Comparison of ENCODE assay signal across 27 cellular contexts in genomic region chr3:134594236-134594825, GRCh38. TPM values are rescaled to one million over a fixed set of nuclear protein-coding genes. Genes with fewer than 3 reads are reported as not detected.
DNase-seq lines count a peak whose midpoint lies in the region; ATAC-seq, FAIRE-seq and TF ChIP-seq lines count a peak whose summit lies in the region.
"Had no signal": no experiment of that assay in that cellular context is flagged by ENCODE, and none has a peak within 500 bp of the region (broad histone marks: within the 10 kb centered on the region; RNA-seq: fewer than 3 reads in every experiment).

No MANE protein-coding gene starts in this region.

- no peak overlapping the region for H2BK12ac ChIP-seq in H1 (ENCODE audit: low read depth, low read length)

- H3K4me2 ChIP-seq in H1 (ENCODE audit: insufficient read depth in 1 of 2, low read depth in 2 of 2, low read length in 2 of 2), result no peak overlapping the region
- H3K4me2 ChIP-seq: KMS-11 had no signal

- no peaks in the 10 kb centered on the region for H3K23me2 ChIP-seq in H1 (ENCODE audit: low read depth, low read length)

- no peak overlapping the region for H2BK15ac ChIP-seq in H1 (ENCODE audit: low read length)

- no peak for TF ChIP-seq RAD21 in H1 (IDR thresholded peaks at IDR 0.05 in 1 of 2, conservative IDR thresholded peaks at IDR 0.05 in 1 of 2; ENCODE audit: low read depth in 2 of 2, low read length in 2 of 2)

- no peak for ATAC-seq in GM18868 (IDR thresholded peaks at IDR 0.05; ENCODE audit: unreplicated experiment)
- ATAC-seq: activated T-helper 17 cell treated with anti-CD3 and anti-CD28 coated beads, Interleukin-2, amount 50 U/mL, for 72 hours; heart left ventricle; PC-3; stimulated activated memory B cell treated with anti-CD40 and anti-IgM and Interleukin-4, amounts not matched to agents 10 μg/mL and 1 μg/mL and 100 μg/mL, for 72 hours had no signal

- H3K9me3 ChIP-seq in H1 (ENCODE audit: insufficient read depth in 2 of 2, low read depth in 1 of 2, low read length in 1 of 2), result no peaks in the 10 kb centered on the region
- H3K9me3 ChIP-seq: heart left ventricle had no signal

- DNase-seq in NCI-H1417 (lab: John Stamatoyannopoulos, UW), result peak; percentile 10 to 78 (median 52)
- no peak for DNase-seq in NCI-H1417 treated with DMSO at 0.1 percent for 48 hours (lab: John Stamatoyannopoulos, UW)
- DNase-seq in NCI-H2081 (lab: John Stamatoyannopoulos, UW), result peak; percentile 73 to 89
- DNase-seq in H1 (ENCODE audit: low read depth in 1 of 2, low spot score in 2 of 2), result no peak
- DNase-seq in progenitor cell of endocrine pancreas (ENCODE audit: low spot score, unreplicated experiment), result no peak
- no peak for DNase-seq in NCI-H2196 treated with DMSO at 0.1 percent for 48 hours (lab: John Stamatoyannopoulos, UW; ENCODE audit: unreplicated experiment)
- DNase-seq in NCI-H1930 (lab: John Stamatoyannopoulos, UW), result no peak
- DNase-seq: 8988T; activated B cell treated with CpG ODN at 0.5 μM for 24 hours; activated CD4-positive, alpha-beta memory T cell treated with anti-CD3 and anti-CD28 coated beads for 36 hours; activated CD8-positive, alpha-beta memory T cell treated with anti-CD3 and anti-CD28 coated beads, Interleukin-2, amount 50 U/mL, for 48 hours; DND-41; GOT3; heart left ventricle; nucleus accumbens; PC-3; Right ventricle myocardium superior; T-helper 9 cell had no signal

- H3K79me2 ChIP-seq in H1 (ENCODE audit: control insufficient read depth in 1 of 2, insufficient read depth in 2 of 2, low read length in 2 of 2), result no peaks in the 10 kb centered on the region

- H2AK5ac ChIP-seq in H1 (ENCODE audit: low read depth, low read length), result no peak overlapping the region

- no peak overlapping the region for H2BK20ac ChIP-seq in H1 (ENCODE audit: low read length)

- H2BK5ac ChIP-seq in H1 (ENCODE audit: low read depth, low read length), result no peak overlapping the region

- no peaks in the 10 kb centered on the region for H3K36me3 ChIP-seq in H1 (ENCODE audit: control insufficient read depth in 2 of 4, insufficient read depth in 4 of 4, low read length in 3 of 4)
- H3K36me3 ChIP-seq: heart left ventricle had no signal

- H3K27ac Mint-ChIP-seq in progenitor cell of endocrine pancreas, result peak overlapping the region; percentile 86
- H3K27ac Mint-ChIP-seq: activated B cell treated with CpG ODN at 0.5 μM for 24 hours; activated CD4-positive, alpha-beta memory T cell treated with anti-CD3 and anti-CD28 coated beads for 36 hours; activated naive CD4-positive, alpha-beta T cell treated with anti-CD3 and anti-CD28 coated beads, Interleukin-2, amount 50 U/mL, for 24 hours; activated T-helper 17 cell treated with anti-CD3 and anti-CD28 coated beads, Interleukin-2, amount 50 U/mL, for 72 hours; stimulated activated memory B cell treated with anti-CD40 and anti-IgM and Interleukin-4, amounts not matched to agents 10 μg/mL and 1 μg/mL and 100 μg/mL, for 72 hours had no signal

- H3K18ac ChIP-seq in H1 (ENCODE audit: extremely low read depth, low read length), result no peak overlapping the region

- CTCF ChIA-PET in H1 (lab: Charles Lee; ENCODE audit: partially characterized antibody), result no interaction called here

- WGBS in H1 (ENCODE audit: extremely low coverage in 1 of 2, insufficient coverage in 1 of 2, insufficient read length in 1 of 2, insufficient replicate concordance in 2 of 2, low coverage in 1 of 2, low lambda C conversion rate in 2 of 2, missing lambda C conversion rate in 1 of 2), 2 experiments, result 89% methylated on average over 9 of the region's 9 CpGs; no CpG with 5 or more reads in 1 of the 2 experiments

- no peak overlapping the region for H3K14ac ChIP-seq in H1 (ENCODE audit: insufficient read length)

- H4K5ac ChIP-seq in H1 (ENCODE audit: insufficient read length, low read depth, low read length), result no peak overlapping the region

- no peak overlapping the region for H2BK120ac ChIP-seq in H1 (replicated peaks; ENCODE audit: low read depth, low read length)

- H4K91ac ChIP-seq in H1 (replicated peaks; ENCODE audit: insufficient read length, low read length), result no peak overlapping the region

- no peaks in the 10 kb centered on the region for H3K36me3 Mint-ChIP-seq in progenitor cell of endocrine pancreas (ENCODE audit: insufficient read depth)
- H3K36me3 Mint-ChIP-seq: activated CD4-positive, alpha-beta memory T cell treated with anti-CD3 and anti-CD28 coated beads for 36 hours; activated naive CD4-positive, alpha-beta T cell treated with anti-CD3 and anti-CD28 coated beads, Interleukin-2, amount 50 U/mL, for 24 hours; stimulated activated memory B cell treated with anti-CD40 and anti-IgM and Interleukin-4, amounts not matched to agents 10 μg/mL and 1 μg/mL and 100 μg/mL, for 72 hours had no signal

- no peak for FAIRE-seq in H1 (lab: Jason Lieb, UNC)

- H3K9me3 Mint-ChIP-seq in progenitor cell of endocrine pancreas (ENCODE audit: low read depth), result no peaks in the 10 kb centered on the region
- H3K9me3 Mint-ChIP-seq: activated B cell treated with CpG ODN at 0.5 μM for 24 hours; activated CD4-positive, alpha-beta memory T cell treated with anti-CD3 and anti-CD28 coated beads for 36 hours; activated naive CD4-positive, alpha-beta T cell treated with anti-CD3 and anti-CD28 coated beads, Interleukin-2, amount 50 U/mL, for 24 hours; central memory CD8-positive, alpha-beta T cell; stimulated activated memory B cell treated with anti-CD40 and anti-IgM and Interleukin-4, amounts not matched to agents 10 μg/mL and 1 μg/mL and 100 μg/mL, for 72 hours had no signal

- no peak for TF ChIP-seq POLR2A in H1 (IDR thresholded peaks at IDR 0.05; ENCODE audit: control extremely low read depth in 1 of 2, low read depth in 2 of 2, low read length in 2 of 2)

- H3K79me1 ChIP-seq in H1 (ENCODE audit: low read depth, low read length), result no peaks in the 10 kb centered on the region

- no peak overlapping the region for H2AFZ ChIP-seq in H1 (ENCODE audit: low read length)

- peaks cover 5% of the 10 kb centered on the region for H3K27me3 Mint-ChIP-seq in progenitor cell of endocrine pancreas
- H3K27me3 Mint-ChIP-seq: activated B cell treated with CpG ODN at 0.5 μM for 24 hours had no signal

- POLR2A ChIA-PET in H1 (lab: Charles Lee; ENCODE audit: partially characterized antibody), result no interaction called here

- H3K23ac ChIP-seq in H1 (ENCODE audit: insufficient read length), result no peak overlapping the region

- peaks cover 8% of the 10 kb centered on the region for H3K4me1 Mint-ChIP-seq in progenitor cell of endocrine pancreas (ENCODE audit: low read depth)
- H3K4me1 Mint-ChIP-seq: activated B cell treated with CpG ODN at 0.5 μM for 24 hours; activated naive CD4-positive, alpha-beta T cell treated with anti-CD3 and anti-CD28 coated beads, Interleukin-2, amount 50 U/mL, for 24 hours; activated T-helper 17 cell treated with anti-CD3 and anti-CD28 coated beads, Interleukin-2, amount 50 U/mL, for 72 hours; central memory CD8-positive, alpha-beta T cell; stimulated activated memory B cell treated with anti-CD40 and anti-IgM and Interleukin-4, amounts not matched to agents 10 μg/mL and 1 μg/mL and 100 μg/mL, for 72 hours had no signal

- TF ChIP-seq EP300 in H1 (IDR thresholded peaks at IDR 0.05; ENCODE audit: borderline replicate concordance in 1 of 2, low read depth in 2 of 2, low read length in 2 of 2), result no peak

- no peaks in the 10 kb centered on the region for H4K20me1 ChIP-seq in H1 (replicated peaks in 1 of 2; ENCODE audit: control insufficient read depth in 1 of 2, insufficient read depth in 2 of 2, low read length in 2 of 2)

- peaks cover 0 to 3% (median 0%) of the 10 kb centered on the region in 4 experiments; a peak in 1 of 7 replicates for H3K4me1 ChIP-seq in H1 (replicated peaks in 1 of 4; ENCODE audit: control insufficient read depth in 3 of 4, insufficient read depth in 4 of 4, low read length in 3 of 4)
- H3K4me1 ChIP-seq: heart left ventricle had no signal

- H3K27ac ChIP-seq in H1 (ENCODE audit: low read depth, low read length), result no peak overlapping the region
- H3K27ac ChIP-seq: heart left ventricle, KMS-11 had no signal

- H3K4ac ChIP-seq in H1 (replicated peaks; ENCODE audit: insufficient read length, low read depth, low read length), result no peak overlapping the region

- TF ChIP-seq CTCF in H1 (IDR thresholded peaks at IDR 0.05; ENCODE audit: control extremely low read depth in 1 of 3, insufficient read depth in 1 of 3, low read depth in 1 of 3, low read length in 3 of 3) (no peak), progenitor cell of endocrine pancreas (IDR thresholded peaks at IDR 0.05; ENCODE audit: unreplicated experiment) (no peak)

- H4K8ac ChIP-seq in H1 (ENCODE audit: extremely low read depth, insufficient read depth, low read length), result no peak overlapping the region

- no peak overlapping the region for H3K4me3 Mint-ChIP-seq in progenitor cell of endocrine pancreas (ENCODE audit: low read depth)
- H3K4me3 Mint-ChIP-seq: activated B cell treated with CpG ODN at 0.5 μM for 24 hours; activated CD4-positive, alpha-beta memory T cell treated with anti-CD3 and anti-CD28 coated beads for 36 hours; activated naive CD4-positive, alpha-beta T cell treated with anti-CD3 and anti-CD28 coated beads, Interleukin-2, amount 50 U/mL, for 24 hours; activated T-helper 17 cell treated with anti-CD3 and anti-CD28 coated beads, Interleukin-2, amount 50 U/mL, for 72 hours; central memory CD8-positive, alpha-beta T cell; stimulated activated memory B cell treated with anti-CD40 and anti-IgM and Interleukin-4, amounts not matched to agents 10 μg/mL and 1 μg/mL and 100 μg/mL, for 72 hours had no signal

- no peaks in the 10 kb centered on the region for H3K27me3 ChIP-seq in H1 (replicated peaks in 1 of 4; ENCODE audit: control insufficient read depth in 3 of 4, extremely low read depth in 1 of 4, insufficient read depth in 3 of 4, low read length in 3 of 4)
- H3K27me3 ChIP-seq: heart left ventricle had no signal

- H3K56ac ChIP-seq in H1 (replicated peaks; ENCODE audit: insufficient read length, low read depth, low read length), result no peak overlapping the region

- no peak overlapping the region for H3K9ac ChIP-seq in H1 (replicated peaks in 1 of 4; ENCODE audit: extremely low read depth in 1 of 4, low read depth in 3 of 4, low read length in 3 of 4)
- H3K9ac ChIP-seq: KMS-11 had no signal

- no peak overlapping the region for H3K4me3 ChIP-seq in H1 (ENCODE audit: extremely low read depth in 1 of 4, insufficient read depth in 2 of 4, low read depth in 3 of 4, low read length in 4 of 4)
- H3K4me3 ChIP-seq: heart left ventricle, skin epidermis had no signal

TF ChIP-seq in H1, 55 proteins besides CTCF, POLR2A, EP300 and RAD21 (continues in another document):
- no peak for TF ChIP-seq JUND (IDR thresholded peaks at IDR 0.05; ENCODE audit: low read length)

RNA-seq across cellular contexts. Expression of gene KY, which starts 56.5 kb away (rescaled TPM):
- total RNA-seq in H1 (2021; fragmentation: NEBNext Ultra II Directional; extraction: Animal tissue kit (Norgen Biotek cat#: 25700)), result not detected in 2 replicates
- not detected in 2 replicates for polyA plus RNA-seq in H1 (2011; rRNA removed)
- not detected for polyA plus RNA-seq in H1 (2011; cell fraction: cytosol; rRNA removed)
- polyA plus RNA-seq in H1 (2011; cell fraction: nucleus; rRNA removed), result not detected
- not detected in 4 replicates for polyA plus RNA-seq in H1 (2012, experiment 1 of 2)
- not detected for polyA plus RNA-seq in H1 (2012, experiment 2 of 2)
- polyA plus RNA-seq in H1 (2013, experiment 1 of 2), result not detected
- polyA plus RNA-seq in H1 (2013, experiment 2 of 2), result not detected
- not detected in 2 replicates for polyA minus RNA-seq in H1 (2011; rRNA and poly(A)+ RNA removed)
- not detected for polyA minus RNA-seq in H1 (2011; cell fraction: cytosol; rRNA and poly(A)+ RNA removed)
- not detected for polyA minus RNA-seq in H1 (2011; cell fraction: nucleus; rRNA and poly(A)+ RNA removed)
- not detected in 2 replicates for total RNA-seq in progenitor cell of endocrine pancreas
- total RNA-seq: activated B cell treated with CpG ODN at 0.5 μM for 24 hours; activated CD4-positive, alpha-beta memory T cell treated with anti-CD3 and anti-CD28 coated beads for 36 hours; activated T-helper 17 cell treated with anti-CD3 and anti-CD28 coated beads, Interleukin-2, amount 50 U/mL, for 72 hours; dermis microvascular lymphatic vessel endothelial cell; lung microvascular endothelial cell had no signal

Comparison
In these comparisons a context has a peak if more than half of its experiments do, and no peak if none do; other contexts are left out.
1. DNase-seq: peak in NCI-H1417 (3 of 3) and NCI-H2081 (2 of 2); none in NCI-H1417 treated with DMSO at 0.1 percent for 48 hours (single experiment), H1 (0 of 2), progenitor cell of endocrine pancreas (single experiment), NCI-H2196 treated with DMSO at 0.1 percent for 48 hours (single experiment) and NCI-H1930 (0 of 2).